8 cellular contexts compared by ENCODE assay signal in genomic region chr6:32622545-32623401, GRCh38. TPM values are rescaled to one million over a fixed set of nuclear protein-coding genes. Genes with fewer than 3 reads are reported as not detected.
DNase-seq lines count a peak whose midpoint lies in the region; ATAC-seq lines count a peak whose summit lies in the region.

No MANE protein-coding gene starts in this region.

- H3K9me3 Mint-ChIP-seq in T-cell = peaks cover 0 to 4% (median 0%) of the 10 kb centered on the region in 3 donors

- H3K27me3 ChIP-seq in mesendoderm (ENCODE audit: insufficient read depth, low read length, poor library complexity) = no peaks in the 10 kb centered on the region

- no peak overlapping the region for H2AK5ac ChIP-seq in mesendoderm (ENCODE audit: low read length)

- ATAC-seq in GM19452 (IDR thresholded peaks at IDR 0.05; ENCODE audit: unreplicated experiment) (peak; percentile 72), HG03432 (IDR thresholded peaks at IDR 0.05; ENCODE audit: unreplicated experiment) (peak; percentile 66), T-cell (replicated peaks in 1 of 4) (peak; percentile 79 to 86 (median 84))

- no peak overlapping the region for H4K5ac ChIP-seq in mesendoderm (ENCODE audit: low read length)

- no CpG with 5 or more reads among the region's 1 CpG for WGBS in mesendoderm (ENCODE audit: extremely low coverage, insufficient coverage, low lambda C conversion rate)

- no peak overlapping the region for H4K8ac ChIP-seq in mesendoderm (ENCODE audit: low read depth, low read length)

- CTCF ChIA-PET in T-cell (lab: Charles Lee) = interaction anchor here in 1 of 2 donors (0.6 to 1.7 kb wide), 9 partner anchors 42 to 171 kb away, joined by 3 to 15 read pairs (median 4); partner anchors contain the start of gene HLA-DQB1

- H3K79me2 ChIP-seq in mesendoderm (ENCODE audit: control insufficient read depth, insufficient read depth, low read length) = no peaks in the 10 kb centered on the region

- no peak overlapping the region for H3K4me3 ChIP-seq in mesendoderm (ENCODE audit: low read length)

- H3K27me3 Mint-ChIP-seq in T-cell = no peaks in the 10 kb centered on the region

- H3K56ac ChIP-seq in mesendoderm (ENCODE audit: low read length) = no peak overlapping the region

- no peak overlapping the region for H3K27ac ChIP-seq in mesendoderm (ENCODE audit: low read depth, low read length)

- H2BK120ac ChIP-seq in mesendoderm (ENCODE audit: low read depth, low read length) = no peak overlapping the region

- H3K23ac ChIP-seq in mesendoderm (ENCODE audit: low read length) = no peak overlapping the region

- no peaks in the 10 kb centered on the region for H3K36me3 ChIP-seq in mesendoderm (ENCODE audit: control insufficient read depth, insufficient read depth, low read length)

- H2BK5ac ChIP-seq in mesendoderm (ENCODE audit: low read length) = no peak overlapping the region

- H3K4me2 ChIP-seq in mesendoderm (ENCODE audit: low read length) = no peak overlapping the region

- no peaks in the 10 kb centered on the region for H3K36me3 Mint-ChIP-seq in T-cell

- POLR2A ChIA-PET in T-cell (lab: Charles Lee) = interaction anchor here (0.5 to 1.0 kb wide), 6 partner anchors 13 to 701 kb away, joined by 3 to 5 read pairs (median 4); partner anchors contain the start of gene HLA-DQB1 (in 1 of the 2)

- H3K18ac ChIP-seq in mesendoderm (ENCODE audit: low read length) = no peak overlapping the region

- no peaks in the 10 kb centered on the region for H3K79me1 ChIP-seq in mesendoderm (ENCODE audit: low read length)

- no peak overlapping the region for H2BK15ac ChIP-seq in mesendoderm (replicated peaks; ENCODE audit: low read depth)

- H3K9ac ChIP-seq in mesendoderm (ENCODE audit: low read length) = no peak overlapping the region

- peaks cover 37 to 59% (median 45%) of the 10 kb centered on the region in 3 donors for H3K4me1 Mint-ChIP-seq in T-cell

- H3K4ac ChIP-seq in mesendoderm (ENCODE audit: low read depth, low read length) = no peak overlapping the region

- H3K4me1 ChIP-seq in mesendoderm (ENCODE audit: control insufficient read depth, low read depth, low read length) = no peaks in the 10 kb centered on the region

- DNase-seq in DMS53 treated with DMSO at 0.1 percent for 48 hours (lab: John Stamatoyannopoulos, UW; ENCODE audit: unreplicated experiment) (peak; percentile 39), T-cell (peak in 29 of 34 experiments; percentile 6 to 59 (median 35)), mesendoderm (peak; percentile 78), superior temporal gyrus (ENCODE audit: extremely low spot score) (no peak), KG1 (lab: John Stamatoyannopoulos, UW) (no peak)
- peak; percentile 89 for DNase-seq in central memory CD4-positive, alpha-beta T cell

- peak overlapping the region; percentile 71 to 94 for H3K27ac Mint-ChIP-seq in T-cell

- H3K4me3 Mint-ChIP-seq in T-cell = peak overlapping the region; percentile 1 to 66 (median 12)

RNA-seq across cellular contexts. Expression of gene HLA-DQA1, which starts 14.4 kb away (rescaled TPM):
- total RNA-seq in T-cell = 10 to 100 TPM in 3 of 5 donors, 1 to 10 TPM in 2; 6.9 to 25.8 (median 10.8) TPM
- 0.07 TPM for polyA plus RNA-seq in mesendoderm (2013, experiment 1 of 2)
- polyA plus RNA-seq in mesendoderm (2013, experiment 2 of 2) = not detected

RNA-seq across cellular contexts. Expression of gene HLA-DRB1, which starts 33.1 kb away (rescaled TPM):
- 10 to 100 TPM; 23.4 to 44.1 (median 30.3) TPM for total RNA-seq in T-cell
- polyA plus RNA-seq in mesendoderm (2013, experiment 1 of 2) = 2.2 TPM
- 2.2 TPM for polyA plus RNA-seq in mesendoderm (2013, experiment 2 of 2)

RNA-seq across cellular contexts. Expression of gene HLA-DQB1, which starts 43.7 kb away (rescaled TPM):
- total RNA-seq in T-cell = 10 to 100 TPM in 4 of 5 donors, 1 to 10 TPM in 1; 4.2 to 28.1 (median 17.0) TPM
- 0.66 TPM for polyA plus RNA-seq in mesendoderm (2013, experiment 1 of 2)
- 0.63 TPM for polyA plus RNA-seq in mesendoderm (2013, experiment 2 of 2)

Comparison
In these comparisons a context has a peak if more than half of its experiments do, and no peak if none do; other contexts are left out.
1. DNase-seq: peak in DMS53 treated with DMSO at 0.1 percent for 48 hours (single experiment), T-cell (29 of 34), central memory CD4-positive, alpha-beta T cell (single experiment) and mesendoderm (single experiment); none in superior temporal gyrus (single experiment) and KG1 (single experiment).
2. Peak in every context shown above with its lines, with median percentiles within 50 percentile points of each other: ATAC-seq.